In genomic region chr6:6771964-6772363, GRCh38 we compare ENCODE assay signal across 10 cellular contexts.
DNase-seq lines count a peak whose midpoint lies in the region; ATAC-seq and TF ChIP-seq lines count a peak whose summit lies in the region.
"Had no signal": no experiment of that assay in that cellular context is flagged by ENCODE, and none has a peak within 500 bp of the region (broad histone marks: within the 10 kb centered on the region; RNA-seq: fewer than 3 reads in every experiment).

No MANE protein-coding gene starts in this region.

- no peak overlapping the region for H3K4me3 ChIP-seq in WERI-Rb-1 (ENCODE audit: low read depth, low read length)

- no peaks in the 10 kb centered on the region for H3K27me3 ChIP-seq in WERI-Rb-1 (ENCODE audit: insufficient read depth, low read depth, severe bottlenecking)

- no peaks in the 10 kb centered on the region for H3K36me3 ChIP-seq in WERI-Rb-1

- intact Hi-C loops in Right ventricle myocardium inferior (cut with DNase I), result no loop called here

- H3K9me3 ChIP-seq in WERI-Rb-1 (ENCODE audit: severe bottlenecking), result peaks cover 3% of the 10 kb centered on the region

- TF ChIP-seq CTCF in WERI-Rb-1 (IDR thresholded peaks at IDR 0.05; ENCODE audit: low read depth, low read length), result no peak

- DNase-seq in NCI-H82 (lab: John Stamatoyannopoulos, UW) (peak; percentile 69), NCI-H82 treated with DMSO at 0.1 percent for 48 hours (lab: John Stamatoyannopoulos, UW; ENCODE audit: unreplicated experiment) (no peak), NCI-H2171 (lab: John Stamatoyannopoulos, UW) (peak; percentile 11), WERI-Rb-1 (peak; percentile 54), AG20443 (ENCODE audit: low spot score) (no peak), SIG-M5 treated with dmso at 0.1 percent for 504 hours (lab: John Stamatoyannopoulos, UW; ENCODE audit: unreplicated experiment) (no peak), Right ventricle myocardium inferior (ENCODE audit: missing footprints) (no peak)
- DNase-seq: ACHN; CD4-positive, alpha-beta T cell had no signal

- H3K27ac ChIP-seq in WERI-Rb-1, result peak overlapping the region; percentile 67
- H3K27ac ChIP-seq: HL-60 had no signal

- no peak for ATAC-seq in Right ventricle myocardium inferior

Comparison
In these comparisons a context has a peak if more than half of its experiments do, and no peak if none do; other contexts are left out.
1. DNase-seq: peak in NCI-H82 (single experiment), NCI-H2171 (single experiment) and WERI-Rb-1 (single experiment); none in NCI-H82 treated with DMSO at 0.1 percent for 48 hours (single experiment), AG20443 (single experiment), SIG-M5 treated with dmso at 0.1 percent for 504 hours (single experiment) and Right ventricle myocardium inferior (single experiment).